29 cellular contexts compared by ENCODE assay signal in the genomic region with DNA sequence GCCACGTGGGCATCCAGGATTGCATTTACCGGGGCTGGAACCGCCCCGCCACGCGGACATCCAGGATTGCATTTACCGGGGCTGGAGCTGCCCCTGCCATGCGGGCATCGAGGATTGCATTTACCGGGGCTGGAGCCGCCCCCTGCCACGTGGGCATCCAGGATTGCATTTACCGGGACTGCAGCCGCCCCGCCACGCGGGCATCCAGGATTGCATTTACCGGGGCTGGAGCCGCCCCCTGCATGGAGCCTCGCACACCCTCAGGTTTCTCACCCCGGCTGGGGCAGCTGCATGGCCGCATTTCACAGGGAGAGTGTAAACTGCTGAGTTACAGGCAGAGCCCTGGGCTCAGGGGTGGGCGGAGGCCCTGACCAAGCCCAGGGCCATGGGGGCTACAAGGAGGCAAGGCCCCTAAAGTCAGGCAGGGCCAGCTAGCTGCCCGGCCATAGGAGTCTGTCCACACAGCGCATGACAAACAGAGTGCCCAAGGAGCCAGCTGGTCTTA.
"Had no signal": no experiment of that assay in that cellular context is flagged by ENCODE, and none has a peak within 500 bp of the region (broad histone marks: within the 10 kb centered on the region; RNA-seq: fewer than 3 reads in every experiment).

No MANE protein-coding gene starts in this region.

- H3K9me3 Mint-ChIP-seq: dendritic cell treated with granulocyte-macrophage colony-stimulating factor and Interleukin-4, amounts not matched to agents 40 ng/mL and 50 ng/mL, for 4 days; effector memory CD8-positive, alpha-beta T cell; endodermal cell had no signal

- H3K27ac Mint-ChIP-seq: dendritic cell treated with granulocyte-macrophage colony-stimulating factor and Interleukin-4, amounts not matched to agents 40 ng/mL and 50 ng/mL, for 4 days; effector memory CD8-positive, alpha-beta T cell had no signal

- H3K4me3 Mint-ChIP-seq: dendritic cell treated with granulocyte-macrophage colony-stimulating factor and Interleukin-4, amounts not matched to agents 40 ng/mL and 50 ng/mL, for 4 days; effector memory CD8-positive, alpha-beta T cell; endodermal cell had no signal

- FAIRE-seq: colon, endometrium, endothelial cell of umbilical vein, frontal cortex had no signal

- DNase-seq: colonic mucosa; cortex of kidney; dermis blood vessel endothelial cell; dorsolateral prefrontal cortex; effector CD4-positive, alpha-beta T cell; effector CD8-positive, alpha-beta T cell; effector memory CD4-positive, alpha-beta T cell; effector memory CD8-positive, alpha-beta T cell; endodermal cell; erythroblast; esophagus squamous epithelium; foreskin fibroblast; foreskin keratinocyte; foreskin melanocyte; gastrocnemius medialis; glutamatergic neuron; head of caudate nucleus; heart left ventricle; heart right ventricle had no signal

- H3K4me3 ChIP-seq: colonic mucosa, coronary artery, dorsolateral prefrontal cortex, esophagus muscularis mucosa, esophagus squamous epithelium, gastrocnemius medialis, gastroesophageal sphincter, heart left ventricle, heart right ventricle had no signal

- ATAC-seq: effector memory CD8-positive, alpha-beta T cell; esophagus mucosa; foreskin keratinocyte; gastrocnemius medialis; gastroesophageal sphincter; heart left ventricle; heart right ventricle had no signal

- H3K27ac ChIP-seq: colonic mucosa, coronary artery, dorsolateral prefrontal cortex, epithelial cell of prostate, esophagus muscularis mucosa, esophagus squamous epithelium, foreskin keratinocyte, gastrocnemius medialis, gastroesophageal sphincter, heart left ventricle, heart right ventricle had no signal

- H3K36me3 ChIP-seq: colonic mucosa, esophagus muscularis mucosa, esophagus squamous epithelium, gastrocnemius medialis, gastroesophageal sphincter, heart left ventricle, heart right ventricle had no signal

- H3K4me1 ChIP-seq: colonic mucosa, esophagus squamous epithelium, foreskin keratinocyte, gastrocnemius medialis had no signal

- H3K27me3 ChIP-seq: colonic mucosa, foreskin keratinocyte had no signal

- H3K9me3 ChIP-seq: colonic mucosa, esophagus muscularis mucosa, esophagus squamous epithelium, gastrocnemius medialis, gastroesophageal sphincter, heart left ventricle, heart right ventricle had no signal
